ENCODE assay signal across 17 cellular contexts in the genomic region with DNA sequence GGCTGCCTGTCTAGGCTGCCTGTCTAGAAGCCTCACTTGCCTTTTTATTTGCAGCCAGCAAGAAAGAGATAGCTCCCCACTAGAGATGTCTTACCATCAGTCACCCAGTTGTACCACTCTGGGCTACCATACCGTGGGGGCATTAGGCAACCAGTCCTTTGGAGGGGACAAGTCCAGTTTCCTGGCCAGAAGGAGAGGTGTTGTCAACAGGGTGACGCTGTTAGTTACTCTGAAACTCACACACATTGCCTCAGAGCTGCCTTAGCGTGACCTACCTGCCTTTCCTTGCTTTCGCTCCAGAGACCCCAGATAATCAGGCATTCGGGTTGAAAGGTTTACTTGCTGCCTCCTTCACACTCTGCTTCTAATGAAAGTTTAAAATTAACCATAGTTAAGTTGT.
DNase-seq lines count a peak whose midpoint lies in the region; ATAC-seq, FAIRE-seq and TF ChIP-seq lines count a peak whose summit lies in the region.
"Had no signal": no experiment of that assay in that cellular context is flagged by ENCODE, and none has a peak within 500 bp of the region (broad histone marks: within the 10 kb centered on the region; RNA-seq: fewer than 3 reads in every experiment).

No MANE protein-coding gene starts in this region.

- intact Hi-C loops in vagina (cut with DNase I): no loop called here

- TF ChIP-seq CTCF in DND-41 (IDR thresholded peaks at IDR 0.05; ENCODE audit: borderline replicate concordance, extremely low read depth, low read length, poor library complexity, severe bottlenecking) (no peak), vagina (IDR thresholded peaks at IDR 0.05) (no peak)

- H3K36me3 ChIP-seq in DND-41 (ENCODE audit: insufficient read depth, low read length) (peaks cover 61% of the 10 kb centered on the region), vagina (no peaks in the 10 kb centered on the region)
- H3K36me3 ChIP-seq in effector memory CD4-positive, alpha-beta T cell (ENCODE audit: control insufficient read depth, insufficient read depth, low read length): peaks cover 9% of the 10 kb centered on the region
- H3K36me3 ChIP-seq: prostate gland had no signal

- peaks cover 99% of the 10 kb centered on the region for H3K4me1 ChIP-seq in DND-41 (ENCODE audit: insufficient read depth, low read length)
- H3K4me1 ChIP-seq in effector memory CD4-positive, alpha-beta T cell (ENCODE audit: control insufficient read depth, insufficient read depth, low read length, poor library complexity, severe bottlenecking): peaks cover 87% of the 10 kb centered on the region
- H3K4me1 ChIP-seq in vagina: no peaks in the 10 kb centered on the region
- H3K4me1 ChIP-seq: prostate gland had no signal

- H3K79me2 ChIP-seq in DND-41 (ENCODE audit: insufficient read depth, low read length): peaks cover 100% of the 10 kb centered on the region

- no peak for TF ChIP-seq POLR2A in vagina (IDR thresholded peaks at IDR 0.05)

- peak; percentile 86 for FAIRE-seq in GM19239 (lab: Jason Lieb, UNC)

- no peak overlapping the region for H2AFZ ChIP-seq in DND-41 (ENCODE audit: low read depth, low read length)

- H3K4me3 ChIP-seq in DND-41 (ENCODE audit: low read depth in 1 of 2, low read length in 2 of 2) (no peak overlapping the region), vagina (no peak overlapping the region)
- H3K4me3 ChIP-seq in effector memory CD4-positive, alpha-beta T cell (ENCODE audit: insufficient read depth, low read depth, low read length, poor library complexity, severe bottlenecking): peak overlapping the region; percentile 94
- H3K4me3 ChIP-seq: prostate gland had no signal

- H3K27me3 ChIP-seq in DND-41 (ENCODE audit: insufficient read depth, low read length, poor library complexity) (no peaks in the 10 kb centered on the region), vagina (no peaks in the 10 kb centered on the region)
- no peaks in the 10 kb centered on the region for H3K27me3 ChIP-seq in effector memory CD4-positive, alpha-beta T cell (replicated peaks; ENCODE audit: control insufficient read depth, insufficient read depth, low read length, poor library complexity, severe bottlenecking)
- H3K27me3 ChIP-seq: heart left ventricle had no signal

- ATAC-seq in DND-41 (ENCODE audit: insufficient read depth, low read depth) (no peak), HG02885 (IDR thresholded peaks at IDR 0.05; ENCODE audit: poor library complexity, unreplicated experiment) (no peak), HG02678 (IDR thresholded peaks at IDR 0.05; ENCODE audit: unreplicated experiment) (no peak)
- ATAC-seq: esophagus mucosa, SK-N-SH treated with all-trans-retinoic acid at 6 μM for 48 hours had no signal

- peaks cover 8% of the 10 kb centered on the region; the same call in 1 of the 2 replicates for H4K20me1 ChIP-seq in DND-41 (ENCODE audit: insufficient read depth, low read length)

- no peak overlapping the region for H3K9ac ChIP-seq in DND-41 (ENCODE audit: low read depth, low read length)

- peak overlapping the region; percentile 16; the same call in 1 of the 2 replicates for H3K4me2 ChIP-seq in DND-41 (ENCODE audit: insufficient read depth, low read length)

- no peaks in the 10 kb centered on the region for H3K9me3 ChIP-seq in DND-41 (ENCODE audit: insufficient read depth, low read length, severe bottlenecking)
- no peaks in the 10 kb centered on the region for H3K9me3 ChIP-seq in effector memory CD4-positive, alpha-beta T cell (ENCODE audit: control insufficient read depth, low read length)
- no peaks in the 10 kb centered on the region for H3K9me3 ChIP-seq in vagina
- H3K9me3 ChIP-seq: heart left ventricle, prostate gland had no signal

- DNase-seq in DND-41: no peak
- DNase-seq in GM19239 (ENCODE audit: insufficient read length, low spot score): no peak
- no peak for DNase-seq in effector memory CD4-positive, alpha-beta T cell
- peak; percentile 37 for DNase-seq in stimulated activated CD8-positive, alpha-beta memory T cell treated with anti-CD3 and anti-CD28 coated beads, Interleukin-4, amount 100 ng/mL, for 48 hours
- no peak for DNase-seq in vagina (ENCODE audit: extremely low spot score in 2 of 2)
- DNase-seq in NCI-H524 treated with DMSO at 0.1 percent for 48 hours (lab: John Stamatoyannopoulos, UW): no peak
- DNase-seq: heart left ventricle; NCI-H345; OCI-M1; stimulated activated CD4-positive, alpha-beta T cell treated with anti-CD3 and anti-CD28 coated beads, Interleukin-15, amount 100 ng/mL, for 24 hours; trophoblast cell had no signal

- H3K27ac ChIP-seq in DND-41 (ENCODE audit: low read length) (peak overlapping the region; percentile 53), vagina (no peak overlapping the region)
- peak overlapping the region; percentile 98 for H3K27ac ChIP-seq in effector memory CD4-positive, alpha-beta T cell (ENCODE audit: insufficient read depth, low read length, poor library complexity, severe bottlenecking)
- H3K27ac ChIP-seq: C4-2B, prostate gland had no signal
